7 cellular contexts compared by ENCODE assay signal in genomic region chr11:35163707-35164496, GRCh38. TPM values are rescaled to one million over a fixed set of nuclear protein-coding genes. Genes with fewer than 3 reads are reported as not detected.
DNase-seq lines count a peak whose midpoint lies in the region; ATAC-seq and TF ChIP-seq lines count a peak whose summit lies in the region.

No MANE protein-coding gene starts in this region.

- no peak overlapping the region for H3K4me3 ChIP-seq in astrocyte of the cerebellum (ENCODE audit: low read depth, low read length)
- H3K4me3 ChIP-seq in skeletal muscle tissue (ENCODE audit: low read length in 3 of 3): no peak overlapping the region

- in situ Hi-C loops in astrocyte of the cerebellum (cut with HindIII; ENCODE audit: low sequenced_read_pairs): no loop called here

- H3K9ac ChIP-seq in skeletal muscle tissue (ENCODE audit: low read depth in 1 of 3, low read length in 3 of 3): no peak overlapping the region

- peak; percentile 16 for TF ChIP-seq CTCF in astrocyte of the cerebellum (IDR thresholded peaks at IDR 0.05; ENCODE audit: low read depth, low read length, missing control alignments)

- peak overlapping the region; percentile 57 for H3K27ac ChIP-seq in skeletal muscle tissue (ENCODE audit: low read depth, low read length)

- no peaks in the 10 kb centered on the region for H3K9me3 ChIP-seq in skeletal muscle tissue (ENCODE audit: control insufficient read depth in 3 of 3, low read length in 3 of 3)

- H3K4me1 ChIP-seq in skeletal muscle tissue (ENCODE audit: control insufficient read depth in 3 of 3, insufficient read depth in 3 of 3, low read length in 3 of 3): peaks cover 18 to 58% (median 54%) of the 10 kb centered on the region in 3 donors

- intact Hi-C loops in Right ventricle myocardium inferior (cut with DNase I): no loop called here

- DNase-seq in astrocyte of the cerebellum (ENCODE audit: low read depth) (no peak), Right ventricle myocardium inferior (ENCODE audit: missing footprints) (no peak), Ammon's horn (ENCODE audit: low spot score) (no peak)

- no peaks in the 10 kb centered on the region for H3K27me3 ChIP-seq in skeletal muscle tissue (ENCODE audit: control insufficient read depth in 3 of 3, insufficient read depth in 3 of 3, low read length in 3 of 3)

- ATAC-seq in GM18498 (IDR thresholded peaks at IDR 0.05; ENCODE audit: unreplicated experiment) (peak; percentile 37), HG03095 (IDR thresholded peaks at IDR 0.05; ENCODE audit: unreplicated experiment) (peak; percentile 33), HG02610 (IDR thresholded peaks at IDR 0.05; ENCODE audit: unreplicated experiment) (no peak), Right ventricle myocardium inferior (no peak)

- no peaks in the 10 kb centered on the region for H3K36me3 ChIP-seq in skeletal muscle tissue (ENCODE audit: control insufficient read depth in 3 of 3, insufficient read depth in 3 of 3, low read length in 3 of 3)

RNA-seq across cellular contexts. Expression of gene CD44, which starts 24.9 kb away (rescaled TPM):
- total RNA-seq in skeletal muscle tissue: 133 TPM
- 19.9 TPM for total RNA-seq in Right ventricle myocardium inferior

Comparison
In these comparisons a context has a peak if more than half of its experiments do, and no peak if none do; other contexts are left out.
1. ATAC-seq: peak in GM18498 (single experiment) and HG03095 (single experiment); none in HG02610 (single experiment) and Right ventricle myocardium inferior (single experiment).